In genomic region chr6:143856762-143857161, GRCh38 we compare ENCODE assay signal across 16 cellular contexts. TPM values are rescaled to one million over a fixed set of nuclear protein-coding genes. Genes with fewer than 3 reads are reported as not detected.
"Had no signal": no experiment of that assay in that cellular context is flagged by ENCODE, and none has a peak within 500 bp of the region (broad histone marks: within the 10 kb centered on the region; RNA-seq: fewer than 3 reads in every experiment).

No MANE protein-coding gene starts in this region.

RNA-seq across cellular contexts. Expression of gene ZC2HC1B, which starts 7.5 kb away (rescaled TPM):
- total RNA-seq: activated naive CD4-positive, alpha-beta T cell treated with anti-CD3 and anti-CD28 coated beads for 36 hours; activated naive CD8-positive, alpha-beta T cell treated with anti-CD3 and anti-CD28 coated beads for 36 hours; activated naive CD8-positive, alpha-beta T cell treated with anti-CD3 and anti-CD28 coated beads, Interleukin-2, amount 10 ng/mL, durations not matched to agents 7 days and 5 days; activated T-cell treated with anti-CD3 and anti-CD28 coated beads, Interleukin-2, amount 50 U/mL, for 4 hours; activated T-cell treated with anti-CD3 and anti-CD28 coated beads, Interleukin-2, amount 50 U/mL, for 72 hours; activated T-helper 2 cell treated with anti-CD3 and anti-CD28 coated beads, Interferon-gamma antibody, Interleukin-2, Interleukin-4, amounts not matched to agents 10 μg/mL and 5 μg/mL and 100 μg/mL, durations not matched to agents 14 hours and 24 hours and 36 hours; aorta; ascending aorta; astrocyte; body of pancreas; breast epithelium; bronchial epithelial cell; cardiac muscle cell; cardiac septum; cerebellum; chondrocyte had no signal
- polyA plus RNA-seq: aorta, cardiac muscle cell had no signal
